Comparison of ENCODE assay signal across 24 cellular contexts in the genomic region with DNA sequence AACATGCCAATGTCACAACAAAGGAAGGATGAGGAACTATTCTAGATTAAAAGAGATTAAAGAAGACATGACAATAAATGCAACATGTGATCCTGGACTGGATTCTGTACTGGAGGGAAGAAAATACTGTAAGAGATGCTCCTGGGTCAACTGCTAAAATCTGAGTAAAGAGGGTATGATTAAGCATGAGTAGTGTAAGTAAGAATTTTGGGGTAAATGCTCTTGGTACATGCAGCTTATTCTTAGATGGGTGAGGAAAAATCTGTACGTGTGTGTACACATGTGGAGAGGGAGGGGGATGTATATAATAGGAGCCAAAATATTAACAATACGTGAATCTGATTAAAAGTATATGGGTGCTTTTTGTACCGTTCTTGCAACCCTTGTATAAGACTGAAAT.
"Had no signal": no experiment of that assay in that cellular context is flagged by ENCODE, and none has a peak within 500 bp of the region (broad histone marks: within the 10 kb centered on the region; RNA-seq: fewer than 3 reads in every experiment).

No MANE protein-coding gene starts in this region.

- H3K4me3 ChIP-seq: MG63 had no signal

- DNase-seq: activated CD4-positive, alpha-beta memory T cell treated with anti-CD3 and anti-CD28 coated beads for 36 hours; activated CD4-positive, alpha-beta T cell treated with anti-CD3 and anti-CD28 coated beads, Interleukin-2, amount 10 ng/mL, durations not matched to agents 7 days and 5 days; activated CD4-positive, CD25-positive, alpha-beta regulatory T cell; activated CD8-positive, alpha-beta memory T cell treated with anti-CD3 and anti-CD28 coated beads for 24 hours; activated effector memory CD4-positive, alpha-beta T cell treated with anti-CD3 and anti-CD28 coated beads, Interleukin-2, amount 50 U/mL, for 16 hours; activated naive CD4-positive, alpha-beta T cell treated with Interleukin-2 at 50 U/mL for 16 hours; activated naive CD8-positive, alpha-beta T cell treated with anti-CD3 and anti-CD28 coated beads, Interleukin-2, amount 50 U/mL, for 24 hours; activated T-cell treated with anti-CD3 and anti-CD28 coated beads, Interleukin-2, amount 50 U/mL, for 4 hours; amniotic stem cell; KBM-7; MG63; MV-4-11; NCI-H1092 treated with DMSO at 0.1 percent for 48 hours; NCI-H1417 treated with DMSO at 0.1 percent for 48 hours; NCI-H1694; NCI-H2029; NCI-H2107; NCI-H2171 treated with DMSO at 0.1 percent for 48 hours; NCI-H345; NCI-H510A; PC-3; SIG-M5; T-helper 17 cell; T-helper 9 cell had no signal

- H3K27me3 ChIP-seq: MG63 had no signal
